26 cellular contexts compared by ENCODE assay signal in genomic region chr12:1405619-1406018, GRCh38.
"Had no signal": no experiment of that assay in that cellular context is flagged by ENCODE, and none has a peak within 500 bp of the region (broad histone marks: within the 10 kb centered on the region; RNA-seq: fewer than 3 reads in every experiment).

No MANE protein-coding gene starts in this region.

- H3K4me1 ChIP-seq: stomach, suprapubic skin, testis, thyroid gland, tibial artery, tibial nerve, transverse colon, upper lobe of left lung, upper lobe of right lung, uterus, vagina had no signal

- H3K4me3 ChIP-seq: stomach, suprapubic skin, testis, thoracic aorta, thyroid gland, tibial artery, tibial nerve, transverse colon, upper lobe of left lung, upper lobe of right lung, uterus, vagina had no signal

- H3K27me3 ChIP-seq: stomach, suprapubic skin, testis, thyroid gland, tibial artery, tibial nerve, transverse colon, upper lobe of left lung, upper lobe of right lung, uterus, vagina had no signal

- H3K9me3 ChIP-seq: stomach, suprapubic skin, testis, thoracic aorta, thyroid gland, tibial artery, tibial nerve, transverse colon, upper lobe of left lung, upper lobe of right lung, uterus, vagina had no signal

- ATAC-seq: stimulated activated effector memory CD8-positive, alpha-beta T cell treated with anti-CD3 and anti-CD28 coated beads, Interleukin-12 subunit alpha, Interleukin-12 subunit beta, amount 100 ng/mL, for 72 hours; stimulated activated memory B cell treated with anti-CD40 and anti-IgM and Interleukin-4, amounts not matched to agents 10 μg/mL and 1 μg/mL and 100 μg/mL, for 72 hours; stimulated activated naive B cell treated with anti-CD40 and anti-IgM and Interleukin-4, amounts not matched to agents 10 μg/mL and 1 μg/mL and 100 μg/mL, for 72 hours; stimulated activated naive CD8-positive, alpha-beta T cell treated with anti-CD3 and anti-CD28 coated beads, Interleukin-15, amount 100 ng/mL, for 72 hours; stimulated activated naive CD8-positive, alpha-beta T cell treated with anti-CD3 and anti-CD28 coated beads, Interleukin-15, Interleukin-2, amounts not matched to agents 100 U/mL and 50 U/mL, for 24 hours; upper lobe of right lung had no signal

- H3K36me3 ChIP-seq: thoracic aorta, thyroid gland, uterus had no signal

- DNase-seq: stimulated activated CD4-positive, alpha-beta T cell treated with anti-CD3 and anti-CD28 coated beads, Interleukin-4, amount 100 ng/mL, for 1 hour; stimulated activated CD4-positive, alpha-beta T cell treated with anti-CD3 and anti-CD28 coated beads, Interleukin-4, amount 100 ng/mL, for 24 hours; stimulated activated CD4-positive, alpha-beta T cell treated with anti-CD3 and anti-CD28 coated beads, Interleukin-4, amount 100 ng/mL, for 4 hours; stimulated activated CD8-positive, alpha-beta memory T cell treated with anti-CD3 and anti-CD28 coated beads, Interleukin-4, amount 100 ng/mL, for 48 hours; stimulated activated naive B cell treated with anti-CD40 and anti-IgM and Interleukin-4, amounts not matched to agents 10 μg/mL and 1 μg/mL and 100 μg/mL, for 72 hours; stimulated activated naive CD4-positive, alpha-beta T cell; stimulated activated naive CD4-positive, alpha-beta T cell treated with Interleukin-2 at 50 U/mL for 16 hours; stimulated activated naive CD8-positive, alpha-beta T cell treated with anti-CD3 and anti-CD28 coated beads, Interleukin-15, amount 100 ng/mL, for 72 hours; stimulated activated naive CD8-positive, alpha-beta T cell treated with anti-CD3 and anti-CD28 coated beads, Interleukin-15, Interleukin-2, amounts not matched to agents 100 U/mL and 50 U/mL, for 24 hours; stomach; substantia nigra; testis; thyroid gland; tibial artery; transverse colon; trophoblast cell; upper lobe of left lung; upper lobe of right lung; uterus had no signal

- FAIRE-seq: urothelium cell line had no signal

- H3K27ac ChIP-seq: stomach, suprapubic skin, testis, thoracic aorta, thyroid gland, tibial artery, tibial nerve, transverse colon, upper lobe of left lung, upper lobe of right lung, uterus, vagina had no signal
